Comparison of ENCODE assay signal across 39 cellular contexts in genomic region chr20:5495026-5495425, GRCh38.
"Had no signal": no experiment of that assay in that cellular context is flagged by ENCODE, and none has a peak within 500 bp of the region (broad histone marks: within the 10 kb centered on the region; RNA-seq: fewer than 3 reads in every experiment).

No MANE protein-coding gene starts in this region.

- H3K9me3 ChIP-seq: adrenal gland, body of pancreas, breast epithelium had no signal

- ATAC-seq: activated naive CD4-positive, alpha-beta T cell treated with anti-CD3 and anti-CD28 coated beads, Interleukin-2, amount 50 U/mL, for 72 hours; activated naive CD8-positive, alpha-beta T cell treated with anti-CD3 and anti-CD28 coated beads, Interleukin-2, amount 50 U/mL, for 24 hours; activated T-cell treated with anti-CD3 and anti-CD28 coated beads, Interleukin-2, amount 50 U/mL, for 4 hours; activated T-cell treated with anti-CD3 and anti-CD28 coated beads, Interleukin-2, amount 50 U/mL, for 72 hours; activated T-helper 17 cell treated with anti-CD3 and anti-CD28 coated beads, Interleukin-2, amount 50 U/mL, for 72 hours; body of pancreas had no signal

- H3K4me1 Mint-ChIP-seq: activated naive CD4-positive, alpha-beta T cell treated with anti-CD3 and anti-CD28 coated beads, Interleukin-2, amount 50 U/mL, for 24 hours; activated naive CD8-positive, alpha-beta T cell treated with anti-CD3 and anti-CD28 coated beads for 36 hours; activated T-helper 17 cell treated with anti-CD3 and anti-CD28 coated beads, Interleukin-2, amount 50 U/mL, for 72 hours; brain had no signal

- H3K36me3 Mint-ChIP-seq: activated naive CD4-positive, alpha-beta T cell treated with anti-CD3 and anti-CD28 coated beads, Interleukin-2, amount 10 ng/mL, durations not matched to agents 7 days and 5 days; activated naive CD4-positive, alpha-beta T cell treated with anti-CD3 and anti-CD28 coated beads, Interleukin-2, amount 50 U/mL, for 24 hours; activated naive CD4-positive, alpha-beta T cell treated with anti-CD3 and anti-CD28 coated beads, Interleukin-2, amount 50 U/mL, for 72 hours; activated naive CD8-positive, alpha-beta T cell; activated naive CD8-positive, alpha-beta T cell treated with anti-CD3 and anti-CD28 coated beads for 36 hours; brain had no signal

- H3K27ac ChIP-seq: adrenal gland, ascending aorta, body of pancreas, brain microvascular endothelial cell, breast epithelium, cardiac muscle cell had no signal

- H3K4me1 ChIP-seq: adrenal gland, ascending aorta, breast epithelium had no signal

- H3K4me3 Mint-ChIP-seq: activated naive CD4-positive, alpha-beta T cell treated with anti-CD3 and anti-CD28 coated beads for 36 hours; activated naive CD4-positive, alpha-beta T cell treated with anti-CD3 and anti-CD28 coated beads, Interleukin-2, amount 10 ng/mL, durations not matched to agents 7 days and 5 days; activated naive CD4-positive, alpha-beta T cell treated with anti-CD3 and anti-CD28 coated beads, Interleukin-2, amount 50 U/mL, for 24 hours; activated naive CD8-positive, alpha-beta T cell; activated naive CD8-positive, alpha-beta T cell treated with anti-CD3 and anti-CD28 coated beads for 36 hours; activated naive CD8-positive, alpha-beta T cell treated with anti-CD3 and anti-CD28 coated beads, Interleukin-2, amount 10 ng/mL, durations not matched to agents 7 days and 5 days; activated naive CD8-positive, alpha-beta T cell treated with anti-CD3 and anti-CD28 coated beads, Interleukin-2, amount 50 U/mL, for 24 hours; activated T-cell treated with anti-CD3 and anti-CD28 coated beads, Interleukin-2, amount 50 U/mL, for 24 hours; activated T-cell treated with anti-CD3 and anti-CD28 coated beads, Interleukin-2, amount 50 U/mL, for 4 hours; activated T-cell treated with anti-CD3 and anti-CD28 coated beads, Interleukin-2, amount 50 U/mL, for 72 hours; activated T-helper 1 cell treated with anti-CD3 and anti-CD28 coated beads, Interleukin-12 subunit alpha, Interleukin-12 subunit beta, Interleukin-2, Interleukin-4 antibody, amounts not matched to agents 30 ng/mL and 10 ng/mL and 1 ng/mL, durations not matched to agents 14 hours and 24 hours and 36 hours; activated T-helper 17 cell treated with anti-CD3 and anti-CD28 coated beads, Interleukin-2, amount 50 U/mL, for 72 hours; brain; central memory CD8-positive, alpha-beta T cell had no signal

- FAIRE-seq: astrocyte had no signal

- DNase-seq: activated effector memory CD4-positive, alpha-beta T cell treated with anti-CD3 and anti-CD28 coated beads, Interleukin-2, amount 50 U/mL, for 16 hours; activated effector memory CD4-positive, alpha-beta T cell treated with Interleukin-2 at 50 U/mL for 16 hours; activated gamma-delta T cell; activated gamma-delta T cell treated with Interleukin-2 at 50 U/mL for 16 hours; activated naive CD4-positive, alpha-beta T cell; activated naive CD4-positive, alpha-beta T cell treated with anti-CD3 and anti-CD28 coated beads for 36 hours; activated naive CD4-positive, alpha-beta T cell treated with anti-CD3 and anti-CD28 coated beads, Interleukin-2, amount 10 ng/mL, durations not matched to agents 7 days and 5 days; activated naive CD4-positive, alpha-beta T cell treated with anti-CD3 and anti-CD28 coated beads, Interleukin-2, amount 50 U/mL, for 16 hours; activated naive CD4-positive, alpha-beta T cell treated with Interleukin-2 at 50 U/mL for 16 hours; activated naive CD8-positive, alpha-beta T cell treated with anti-CD3 and anti-CD28 coated beads for 36 hours; activated naive CD8-positive, alpha-beta T cell treated with anti-CD3 and anti-CD28 coated beads, Interleukin-2, amount 10 ng/mL, durations not matched to agents 7 days and 5 days; activated naive CD8-positive, alpha-beta T cell treated with anti-CD3 and anti-CD28 coated beads, Interleukin-2, amount 50 U/mL, for 24 hours; activated T-cell treated with anti-CD3 and anti-CD28 coated beads, Interleukin-2, amount 50 U/mL, for 1 hour; activated T-cell treated with anti-CD3 and anti-CD28 coated beads, Interleukin-2, amount 50 U/mL, for 24 hours; activated T-cell treated with anti-CD3 and anti-CD28 coated beads, Interleukin-2, amount 50 U/mL, for 4 hours; activated T-cell treated with anti-CD3 and anti-CD28 coated beads, Interleukin-2, amount 50 U/mL, for 48 hours; activated T-cell treated with anti-CD3 and anti-CD28 coated beads, Interleukin-2, amount 50 U/mL, for 72 hours; amniotic stem cell; amygdala; anterior cingulate cortex; aorta; body of pancreas; brain microvascular endothelial cell; caudate nucleus; central memory CD4-positive, alpha-beta T cell; cerebellar nuclear complex had no signal

- H3K4me3 ChIP-seq: adrenal gland, ascending aorta, body of pancreas, breast epithelium, cardiac muscle cell had no signal

- H3K36me3 ChIP-seq: adrenal gland, brain microvascular endothelial cell, breast epithelium, cardiac muscle cell had no signal

- H3K27ac Mint-ChIP-seq: activated naive CD4-positive, alpha-beta T cell treated with anti-CD3 and anti-CD28 coated beads for 36 hours; activated naive CD4-positive, alpha-beta T cell treated with anti-CD3 and anti-CD28 coated beads, Interleukin-2, amount 10 ng/mL, durations not matched to agents 7 days and 5 days; activated naive CD4-positive, alpha-beta T cell treated with anti-CD3 and anti-CD28 coated beads, Interleukin-2, amount 50 U/mL, for 24 hours; activated naive CD4-positive, alpha-beta T cell treated with anti-CD3 and anti-CD28 coated beads, Interleukin-2, amount 50 U/mL, for 72 hours; activated naive CD8-positive, alpha-beta T cell; activated naive CD8-positive, alpha-beta T cell treated with anti-CD3 and anti-CD28 coated beads for 36 hours; activated naive CD8-positive, alpha-beta T cell treated with anti-CD3 and anti-CD28 coated beads, Interleukin-2, amount 10 ng/mL, durations not matched to agents 7 days and 5 days; activated naive CD8-positive, alpha-beta T cell treated with anti-CD3 and anti-CD28 coated beads, Interleukin-2, amount 50 U/mL, for 24 hours; activated T-cell treated with anti-CD3 and anti-CD28 coated beads, Interleukin-2, amount 50 U/mL, for 24 hours; activated T-cell treated with anti-CD3 and anti-CD28 coated beads, Interleukin-2, amount 50 U/mL, for 72 hours; activated T-helper 1 cell treated with anti-CD3 and anti-CD28 coated beads, Interleukin-12 subunit alpha, Interleukin-12 subunit beta, Interleukin-2, Interleukin-4 antibody, amounts not matched to agents 30 ng/mL and 10 ng/mL and 1 ng/mL, durations not matched to agents 14 hours and 24 hours and 36 hours; activated T-helper 17 cell treated with anti-CD3 and anti-CD28 coated beads, Interleukin-2, amount 50 U/mL, for 72 hours; activated T-helper 2 cell treated with anti-CD3 and anti-CD28 coated beads, Interferon-gamma antibody, Interleukin-2, Interleukin-4, amounts not matched to agents 10 μg/mL and 5 μg/mL and 100 μg/mL, durations not matched to agents 14 hours and 24 hours and 36 hours; brain had no signal

- H3K9me3 Mint-ChIP-seq: activated naive CD4-positive, alpha-beta T cell treated with anti-CD3 and anti-CD28 coated beads for 36 hours; activated naive CD4-positive, alpha-beta T cell treated with anti-CD3 and anti-CD28 coated beads, Interleukin-2, amount 10 ng/mL, durations not matched to agents 7 days and 5 days; activated naive CD4-positive, alpha-beta T cell treated with anti-CD3 and anti-CD28 coated beads, Interleukin-2, amount 50 U/mL, for 24 hours; activated naive CD4-positive, alpha-beta T cell treated with anti-CD3 and anti-CD28 coated beads, Interleukin-2, amount 50 U/mL, for 72 hours; activated naive CD8-positive, alpha-beta T cell treated with anti-CD3 and anti-CD28 coated beads for 36 hours; activated naive CD8-positive, alpha-beta T cell treated with anti-CD3 and anti-CD28 coated beads, Interleukin-2, amount 10 ng/mL, durations not matched to agents 7 days and 5 days; activated naive CD8-positive, alpha-beta T cell treated with anti-CD3 and anti-CD28 coated beads, Interleukin-2, amount 50 U/mL, for 24 hours; activated T-cell treated with anti-CD3 and anti-CD28 coated beads, Interleukin-2, amount 50 U/mL, for 24 hours; activated T-cell treated with anti-CD3 and anti-CD28 coated beads, Interleukin-2, amount 50 U/mL, for 4 hours; activated T-cell treated with anti-CD3 and anti-CD28 coated beads, Interleukin-2, amount 50 U/mL, for 72 hours; activated T-helper 1 cell treated with anti-CD3 and anti-CD28 coated beads, Interleukin-12 subunit alpha, Interleukin-12 subunit beta, Interleukin-2, Interleukin-4 antibody, amounts not matched to agents 30 ng/mL and 10 ng/mL and 1 ng/mL, durations not matched to agents 14 hours and 24 hours and 36 hours; activated T-helper 17 cell treated with anti-CD3 and anti-CD28 coated beads, Interleukin-2, amount 50 U/mL, for 72 hours; activated T-helper 2 cell treated with anti-CD3 and anti-CD28 coated beads, Interferon-gamma antibody, Interleukin-2, Interleukin-4, amounts not matched to agents 10 μg/mL and 5 μg/mL and 100 μg/mL, durations not matched to agents 14 hours and 24 hours and 36 hours; central memory CD8-positive, alpha-beta T cell had no signal
